22 cellular contexts compared by ENCODE assay signal in the genomic region with DNA sequence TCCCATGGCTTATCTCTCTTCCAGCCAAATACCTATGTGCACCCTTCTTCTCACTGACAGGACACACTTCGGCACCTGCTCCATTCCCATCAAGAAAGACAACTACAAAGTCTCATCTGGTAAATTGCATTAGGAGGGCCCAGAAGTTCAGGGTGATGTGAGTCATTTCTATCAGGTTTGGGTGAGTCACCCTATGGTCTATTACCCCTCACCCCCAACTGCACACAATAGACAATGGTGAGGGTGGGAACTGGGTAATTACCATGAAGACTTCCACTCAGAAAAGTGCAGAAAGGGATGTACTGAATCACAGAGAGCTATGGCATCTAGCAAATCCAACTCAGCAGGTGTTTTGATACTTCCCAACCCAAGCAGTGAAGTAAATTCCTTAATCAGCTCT. TPM values are rescaled to one million over a fixed set of nuclear protein-coding genes. Genes with fewer than 3 reads are reported as not detected.
DNase-seq lines count a peak whose midpoint lies in the region; ATAC-seq and TF ChIP-seq lines count a peak whose summit lies in the region.
"Had no signal": no experiment of that assay in that cellular context is flagged by ENCODE, and none has a peak within 500 bp of the region (broad histone marks: within the 10 kb centered on the region; RNA-seq: fewer than 3 reads in every experiment).

No MANE protein-coding gene starts in this region.

- TF ChIP-seq CTCF in GM13976 (IDR thresholded peaks at IDR 0.05; ENCODE audit: borderline replicate concordance, control extremely low read depth, extremely low read depth, insufficient read depth, missing control alignments) (no peak), epithelial cell of proximal tubule (conservative IDR thresholded peaks at IDR 0.05; ENCODE audit: low read depth, low read length) (no peak), SK-N-SH (IDR thresholded peaks at IDR 0.05) (no peak), heart left ventricle (IDR thresholded peaks at IDR 0.05) (no peak)

- intact Hi-C loops in heart left ventricle (cut with DNase I), result no loop called here

- no peak for TF ChIP-seq RAD21 in SK-N-SH (IDR thresholded peaks at IDR 0.05; ENCODE audit: low read length)

- ATAC-seq in GM19043 (IDR thresholded peaks at IDR 0.05; ENCODE audit: low read depth, unreplicated experiment), result peak; percentile 75
- peak; percentile 69 for ATAC-seq in HG03159 (IDR thresholded peaks at IDR 0.05; ENCODE audit: unreplicated experiment)
- no peak for ATAC-seq in heart left ventricle

- H3F3A ChIP-seq in SK-N-SH (replicated peaks; ENCODE audit: insufficient read depth), result no peaks in the 10 kb centered on the region

- WGBS in SK-N-SH (ENCODE audit: low lambda C conversion rate), result 0% methylated on average over 1 of the region's 1 CpG
- WGBS in heart left ventricle, 4 donors, result 77 to 96% (median 92%) methylated on average over 1 of the region's 1 CpG

- H3K9me3 ChIP-seq in SK-N-SH (no peaks in the 10 kb centered on the region), heart left ventricle (no peaks in the 10 kb centered on the region)
- H3K9me3 ChIP-seq: colonic mucosa, transverse colon had no signal

- no peak overlapping the region for H2AFZ ChIP-seq in SK-N-SH (ENCODE audit: low read depth)

- DNase-seq in GM13976 (ENCODE audit: low spot score) (peak; percentile 13), epithelial cell of proximal tubule (ENCODE audit: low read depth) (peak; percentile 15), SK-N-SH (no peak), heart left ventricle (no peak), UCSD-AML1 (lab: John Stamatoyannopoulos, UW; ENCODE audit: unreplicated experiment) (no peak), caudate nucleus (lab: John Stamatoyannopoulos, UW) (no peak)
- DNase-seq: activated CD4-positive, CD25-positive, alpha-beta regulatory T cell treated with anti-CD3 and anti-CD28 coated beads, Interleukin-2, amount 50 U/mL, for 72 hours; amygdala; colonic mucosa; DMS79; erythroblast; hypothalamus; left ventricle myocardium inferior; NCI-H1930; NCI-H82; posterior cingulate gyrus; RPMI8226; stimulated activated CD4-positive, alpha-beta T cell treated with anti-CD3 and anti-CD28 coated beads, Interleukin-15, amount 100 ng/mL, for 24 hours; transverse colon had no signal

- no peak for TF ChIP-seq POLR2A in heart left ventricle (IDR thresholded peaks at IDR 0.05)

- H4K20me1 ChIP-seq in SK-N-SH (ENCODE audit: insufficient read depth), result no peaks in the 10 kb centered on the region

- no peaks in the 10 kb centered on the region for H3K4me1 ChIP-seq in SK-N-SH (ENCODE audit: control insufficient read depth in 1 of 2, insufficient read depth in 2 of 2, low read depth in 1 of 2, low read length in 1 of 2)
- no peaks in the 10 kb centered on the region for H3K4me1 ChIP-seq in heart left ventricle
- H3K4me1 ChIP-seq: colonic mucosa, left ventricle myocardium inferior, transverse colon had no signal

- H3K36me3 ChIP-seq in SK-N-SH (replicated peaks in 1 of 2; ENCODE audit: control insufficient read depth in 1 of 2, insufficient read depth in 2 of 2, low read length in 1 of 2), result no peaks in the 10 kb centered on the region
- H3K36me3 ChIP-seq in heart left ventricle, result no peaks in the 10 kb centered on the region
- H3K36me3 ChIP-seq: colonic mucosa, left ventricle myocardium inferior, transverse colon had no signal

- H3K27ac ChIP-seq in SK-N-SH (ENCODE audit: low read depth in 2 of 2, low read length in 1 of 2) (no peak overlapping the region), heart left ventricle (no peak overlapping the region), caudate nucleus (ENCODE audit: low read depth, low read length) (no peak overlapping the region)
- H3K27ac ChIP-seq: colonic mucosa, left ventricle myocardium inferior, transverse colon had no signal

- peaks cover 5% of the 10 kb centered on the region; the same call in 1 of the 2 replicates for H3K27me3 ChIP-seq in SK-N-SH (ENCODE audit: insufficient read depth)
- peaks cover 0 to 5% (median 0%) of the 10 kb centered on the region in 9 donors for H3K27me3 ChIP-seq in heart left ventricle
- H3K27me3 ChIP-seq: colonic mucosa, transverse colon had no signal

- no peak for TF ChIP-seq EP300 in SK-N-SH (IDR thresholded peaks at IDR 0.05; ENCODE audit: borderline replicate concordance in 1 of 2, low read depth in 1 of 2, low read length in 1 of 2)

- no peak overlapping the region for H3K4me3 ChIP-seq in epithelial cell of proximal tubule (ENCODE audit: low read depth, low read length)
- no peak overlapping the region for H3K4me3 ChIP-seq in SK-N-SH (ENCODE audit: low read depth in 2 of 2, low read length in 1 of 2)
- H3K4me3 ChIP-seq in heart left ventricle, result no peak overlapping the region
- H3K4me3 ChIP-seq: colonic mucosa, left ventricle myocardium inferior, transverse colon had no signal

- H3K4me2 ChIP-seq in SK-N-SH, result no peak overlapping the region

- no peaks in the 10 kb centered on the region for H3K79me2 ChIP-seq in SK-N-SH (ENCODE audit: insufficient read depth)

- POLR2A ChIA-PET in SK-N-SH (lab: Yijun Ruan, JAX), result no interaction called here

- in situ Hi-C loops in GM13976 (cut with MboI; ENCODE audit: low sequenced_read_pairs, unreplicated experiment), result no loop called here

- CTCF ChIA-PET in SK-N-SH (lab: Yijun Ruan, JAX), result interaction anchor here (1.1 kb wide), 1 partner anchor 43 kb away, joined by 4 read pairs; no protein-coding TSS in a partner anchor

- no peaks in the 10 kb centered on the region for H3K9me2 ChIP-seq in SK-N-SH

- H3K9ac ChIP-seq in SK-N-SH, result no peak overlapping the region

TF ChIP-seq in SK-N-SH, 30 proteins besides CTCF, POLR2A, EP300 and RAD21:
- no peak for TF ChIP-seq SMC3 (IDR thresholded peaks at IDR 0.05; ENCODE audit: low read depth, low read length)
- TF ChIP-seq, protein P1, sequence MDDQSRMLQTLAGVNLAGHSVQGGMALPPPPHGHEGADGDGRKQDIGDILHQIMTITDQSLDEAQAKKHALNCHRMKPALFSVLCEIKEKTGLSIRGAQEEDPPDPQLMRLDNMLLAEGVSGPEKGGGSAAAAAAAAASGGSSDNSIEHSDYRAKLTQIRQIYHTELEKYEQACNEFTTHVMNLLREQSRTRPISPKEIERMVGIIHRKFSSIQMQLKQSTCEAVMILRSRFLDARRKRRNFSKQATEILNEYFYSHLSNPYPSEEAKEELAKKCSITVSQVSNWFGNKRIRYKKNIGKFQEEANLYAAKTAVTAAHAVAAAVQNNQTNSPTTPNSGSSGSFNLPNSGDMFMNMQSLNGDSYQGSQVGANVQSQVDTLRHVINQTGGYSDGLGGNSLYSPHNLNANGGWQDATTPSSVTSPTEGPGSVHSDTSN (IDR thresholded peaks at IDR 0.05), result no peak
- no peak for TF ChIP-seq MEF2A (IDR thresholded peaks at IDR 0.05; ENCODE audit: borderline replicate concordance, low read depth)
- no peak for TF ChIP-seq NRF1 (IDR thresholded peaks at IDR 0.05; ENCODE audit: low read depth, low read length)
- TF ChIP-seq, protein P2, sequence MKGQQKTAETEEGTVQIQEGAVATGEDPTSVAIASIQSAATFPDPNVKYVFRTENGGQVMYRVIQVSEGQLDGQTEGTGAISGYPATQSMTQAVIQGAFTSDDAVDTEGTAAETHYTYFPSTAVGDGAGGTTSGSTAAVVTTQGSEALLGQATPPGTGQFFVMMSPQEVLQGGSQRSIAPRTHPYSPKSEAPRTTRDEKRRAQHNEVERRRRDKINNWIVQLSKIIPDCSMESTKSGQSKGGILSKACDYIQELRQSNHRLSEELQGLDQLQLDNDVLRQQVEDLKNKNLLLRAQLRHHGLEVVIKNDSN (IDR thresholded peaks at IDR 0.05; ENCODE audit: borderline replicate concordance, low read depth), result no peak
- TF ChIP-seq TCF12 (IDR thresholded peaks at IDR 0.05), result no peak
- no peak for TF ChIP-seq YY1 (IDR thresholded peaks at IDR 0.05; ENCODE audit: low read depth)

RNA-seq across cellular contexts. Expression of gene OPN5, which starts 54.8 kb away (rescaled TPM):
- not detected in 2 replicates for total RNA-seq in epithelial cell of proximal tubule
- not detected in 2 replicates for polyA plus RNA-seq in SK-N-SH (2012; rRNA removed)
- under 0.01 TPM in 1 of 2 replicates, not detected in the other for polyA plus RNA-seq in SK-N-SH (2012; cell fraction: cytosol; rRNA removed)
- not detected in 2 replicates for polyA plus RNA-seq in SK-N-SH (2012; cell fraction: nucleus; rRNA removed)
- total RNA-seq in heart left ventricle, result under 1 TPM in 6 of 9 donors, not detected in 3; 0.23 to 0.89 (median 0.45) TPM
- under 1 TPM; 0.11 to 0.53 TPM for polyA plus RNA-seq in heart left ventricle
- total RNA-seq: colonic mucosa, left ventricle myocardium inferior, transverse colon had no signal
- polyA plus RNA-seq: BJ had no signal

Comparison
In these comparisons a context has a peak if more than half of its experiments do, and no peak if none do; other contexts are left out.
1. DNase-seq: peak in GM13976 (single experiment) and epithelial cell of proximal tubule (single experiment); none in SK-N-SH (single experiment), heart left ventricle (0 of 5), UCSD-AML1 (single experiment) and caudate nucleus (0 of 61).
2. ATAC-seq: peak in GM19043 (single experiment) and HG03159 (single experiment); none in heart left ventricle (0 of 4).